23 cellular contexts compared by ENCODE assay signal in genomic region chr19:5124111-5124855, GRCh38.
A peak's percentile ranks its signal among the peaks of the same experiment; 100 is the strongest.
DNase-seq lines count a peak whose midpoint lies in the region; ATAC-seq and TF ChIP-seq lines count a peak whose summit lies in the region.
"Had no signal": no experiment of that assay in that cellular context is flagged by ENCODE, and none has a peak within 500 bp of the region (broad histone marks: within the 10 kb centered on the region; RNA-seq: fewer than 3 reads in every experiment).

No MANE protein-coding gene starts in this region.

- TF ChIP-seq RAD21 in Ishikawa (IDR thresholded peaks at IDR 0.05; ENCODE audit: low read depth): no peak

- peak overlapping the region in 2 of 11 experiments; percentile 39 to 58; a peak in 2 of 22 replicates for H3K9ac ChIP-seq in BLaER1 treated with 17β-estradiol and CSF1 and Interleukin-3, amounts not matched to agents 10 nM and 100 nM

- intact Hi-C loops in ovary (cut with DNase I): no loop called here

- H3K4me2 ChIP-seq in BLaER1 treated with 17β-estradiol and CSF1 and Interleukin-3, amounts not matched to agents 10 nM and 100 nM: peak overlapping the region; percentile 78 to 98 (median 93)
- H3K4me2 ChIP-seq: A549 had no signal

- no peak overlapping the region for H3K4me3 ChIP-seq in BLaER1 treated with 17β-estradiol and CSF1 and Interleukin-3, amounts not matched to agents 10 nM and 100 nM
- no peak overlapping the region for H3K4me3 ChIP-seq in ovary
- H3K4me3 ChIP-seq: A549, SJSA1 had no signal

- no peaks in the 10 kb centered on the region for H3K9me3 ChIP-seq in BLaER1 treated with 17β-estradiol and CSF1 and Interleukin-3, amounts not matched to agents 10 nM and 100 nM (replicated peaks in 1 of 11)
- no peaks in the 10 kb centered on the region for H3K9me3 ChIP-seq in T-helper 17 cell (ENCODE audit: control insufficient read depth, low read length, poor library complexity, severe bottlenecking)
- no peaks in the 10 kb centered on the region for H3K9me3 ChIP-seq in ovary
- H3K9me3 ChIP-seq: A549, SJSA1 had no signal

- H3K27me3 Mint-ChIP-seq in memory B cell (no peaks in the 10 kb centered on the region), T-helper 17 cell (no peaks in the 10 kb centered on the region)
- no peaks in the 10 kb centered on the region for H3K27me3 Mint-ChIP-seq in stimulated activated memory B cell treated with anti-CD40 and anti-IgM and Interleukin-4, amounts not matched to agents 10 μg/mL and 1 μg/mL and 100 μg/mL, for 72 hours
- H3K27me3 Mint-ChIP-seq: CD8-positive, alpha-beta memory T cell had no signal

- H3K4me1 ChIP-seq in BLaER1 treated with 17β-estradiol and CSF1 and Interleukin-3, amounts not matched to agents 10 nM and 100 nM: peaks cover 90 to 100% (median 98%) of the 10 kb centered on the region in 10 experiments
- H3K4me1 ChIP-seq in ovary (ENCODE audit: insufficient read depth): peaks cover 15% of the 10 kb centered on the region
- H3K4me1 ChIP-seq: A549, SJSA1 had no signal

- peaks cover 91 to 100% (median 98%) of the 10 kb centered on the region in 11 experiments for H4K20me1 ChIP-seq in BLaER1 treated with 17β-estradiol and CSF1 and Interleukin-3, amounts not matched to agents 10 nM and 100 nM

- H3K27ac Mint-ChIP-seq in memory B cell (peak overlapping the region; percentile 37), T-helper 17 cell (no peak overlapping the region)
- peak overlapping the region; percentile 99 for H3K27ac Mint-ChIP-seq in stimulated activated memory B cell treated with anti-CD40 and anti-IgM and Interleukin-4, amounts not matched to agents 10 μg/mL and 1 μg/mL and 100 μg/mL, for 72 hours

- H3K4me1 Mint-ChIP-seq in memory B cell (peaks cover 24% of the 10 kb centered on the region), T-helper 17 cell (peaks cover 5% of the 10 kb centered on the region)
- H3K4me1 Mint-ChIP-seq in stimulated activated memory B cell treated with anti-CD40 and anti-IgM and Interleukin-4, amounts not matched to agents 10 μg/mL and 1 μg/mL and 100 μg/mL, for 72 hours: peaks cover 63% of the 10 kb centered on the region

- no peak overlapping the region for H3K27ac ChIP-seq in BLaER1 treated with 17β-estradiol and CSF1 and Interleukin-3, amounts not matched to agents 10 nM and 100 nM
- H3K27ac ChIP-seq in ovary: no peak overlapping the region
- H3K27ac ChIP-seq: A549, C4-2B, SJSA1 had no signal

- H3K9me3 Mint-ChIP-seq in memory B cell: no peaks in the 10 kb centered on the region
- no peaks in the 10 kb centered on the region for H3K9me3 Mint-ChIP-seq in stimulated activated memory B cell treated with anti-CD40 and anti-IgM and Interleukin-4, amounts not matched to agents 10 μg/mL and 1 μg/mL and 100 μg/mL, for 72 hours
- H3K9me3 Mint-ChIP-seq: CD8-positive, alpha-beta memory T cell had no signal

- H3K36me3 ChIP-seq in BLaER1 treated with 17β-estradiol and CSF1 and Interleukin-3, amounts not matched to agents 10 nM and 100 nM: peaks cover 0 to 44% (median 7%) of the 10 kb centered on the region in 11 experiments; a peak in 14 of 22 replicates
- H3K36me3 ChIP-seq in ovary: no peaks in the 10 kb centered on the region

- H3K27me3 ChIP-seq in BLaER1 treated with 17β-estradiol and CSF1 and Interleukin-3, amounts not matched to agents 10 nM and 100 nM: peaks cover 0 to 14% (median 0%) of the 10 kb centered on the region in 11 experiments; a peak in 3 of 22 replicates
- no peaks in the 10 kb centered on the region for H3K27me3 ChIP-seq in ovary
- H3K27me3 ChIP-seq: SJSA1 had no signal

- no peak for DNase-seq in memory B cell (ENCODE audit: low spot score in 2 of 2)
- no peak for DNase-seq in GM19238 (ENCODE audit: insufficient read length, low spot score)
- no peak for DNase-seq in T-helper 17 cell
- DNase-seq in ovary: no peak
- DNase-seq: Calu3; CD8-positive, alpha-beta memory T cell; DMS153; HCEC 1CT; Karpas-422; MV-4-11; NCI-H1105 treated with DMSO at 0.1 percent for 48 hours; NCI-H1694 treated with DMSO at 0.1 percent for 48 hours; NCI-H2081 treated with DMSO at 0.1 percent for 48 hours; NCI-H2171 treated with DMSO at 0.1 percent for 48 hours; NCI-H446 treated with DMSO at 0.1 percent for 48 hours; NCI-H526 treated with DMSO at 0.1 percent for 48 hours; OCI-M1 had no signal

- no peak overlapping the region for H3K4me3 Mint-ChIP-seq in memory B cell
- no peak overlapping the region for H3K4me3 Mint-ChIP-seq in stimulated activated memory B cell treated with anti-CD40 and anti-IgM and Interleukin-4, amounts not matched to agents 10 μg/mL and 1 μg/mL and 100 μg/mL, for 72 hours
- H3K4me3 Mint-ChIP-seq in T-helper 17 cell: no peak overlapping the region
- H3K4me3 Mint-ChIP-seq: CD8-positive, alpha-beta memory T cell had no signal

- TF ChIP-seq EP300 in Ishikawa (IDR thresholded peaks at IDR 0.05; ENCODE audit: borderline replicate concordance) (no peak), ovary (IDR thresholded peaks at IDR 0.05) (no peak)

- ATAC-seq in memory B cell (ENCODE audit: low read depth) (no peak), T-helper 17 cell (no peak)
- no peak for ATAC-seq in stimulated activated memory B cell treated with anti-CD40 and anti-IgM and Interleukin-4, amounts not matched to agents 10 μg/mL and 1 μg/mL and 100 μg/mL, for 72 hours
- ATAC-seq: A549 had no signal

- TF ChIP-seq CTCF in ovary (IDR thresholded peaks at IDR 0.05): no peak

- whole genome bisulfite sequencing in ovary, 3 donors: 92 to 96% (median 94%) methylated on average over 21 of the region's 21 CpGs

- TF ChIP-seq POLR2A in ovary (IDR thresholded peaks at IDR 0.05): no peak

- H3K36me3 Mint-ChIP-seq in memory B cell (peaks cover under 1% of the 10 kb centered on the region), T-helper 17 cell (ENCODE audit: low read depth) (no peaks in the 10 kb centered on the region)
- peaks cover 16% of the 10 kb centered on the region for H3K36me3 Mint-ChIP-seq in stimulated activated memory B cell treated with anti-CD40 and anti-IgM and Interleukin-4, amounts not matched to agents 10 μg/mL and 1 μg/mL and 100 μg/mL, for 72 hours

TF ChIP-seq in Ishikawa, 13 proteins besides CTCF, POLR2A, EP300 and RAD21:
- TF ChIP-seq CEBPB (IDR thresholded peaks at IDR 0.05) (peak; percentile 57), TEAD4 (IDR thresholded peaks at IDR 0.05) (no peak), EGR1 (IDR thresholded peaks at IDR 0.05) (no peak), CREB1 (IDR thresholded peaks at IDR 0.05; ENCODE audit: low read depth) (no peak)
